Comparison of ENCODE assay signal across 16 cellular contexts in genomic region chr2:197613509-197613987, GRCh38.
A peak's percentile ranks its signal among the peaks of the same experiment; 100 is the strongest.
DNase-seq lines count a peak whose midpoint lies in the region; ATAC-seq and TF ChIP-seq lines count a peak whose summit lies in the region.
"Had no signal": no experiment of that assay in that cellular context is flagged by ENCODE, and none has a peak within 500 bp of the region (broad histone marks: within the 10 kb centered on the region; RNA-seq: fewer than 3 reads in every experiment).

No MANE protein-coding gene starts in this region.

- H3K27ac Mint-ChIP-seq in glutamatergic neuron (ENCODE audit: unreplicated experiment), result no peak overlapping the region
- H3K27ac Mint-ChIP-seq in CD4-positive, alpha-beta T cell, result no peak overlapping the region
- H3K27ac Mint-ChIP-seq: CD8-positive, alpha-beta memory T cell had no signal

- CTCF ChIA-PET in HEK293 (lab: Yijun Ruan, JAX), result no interaction called here
- CTCF ChIA-PET in CD4-positive, alpha-beta T cell (lab: Charles Lee), result no interaction called here

- H3K4me1 Mint-ChIP-seq in glutamatergic neuron (ENCODE audit: low read depth, unreplicated experiment), result no peaks in the 10 kb centered on the region
- peaks cover 11% of the 10 kb centered on the region for H3K4me1 Mint-ChIP-seq in CD4-positive, alpha-beta T cell (ENCODE audit: low read depth)

- no peak for TF ChIP-seq CTCF in HEK293 (tag by site-specific recombination; IDR thresholded peaks at IDR 0.05)
- no peak for TF ChIP-seq CTCF in glutamatergic neuron (IDR thresholded peaks at IDR 0.05; ENCODE audit: partially characterized antibody, unreplicated experiment)
- no peak for TF ChIP-seq CTCF in WERI-Rb-1 (IDR thresholded peaks at IDR 0.05; ENCODE audit: low read depth, low read length)
- no peak for TF ChIP-seq CTCF in CD4-positive, alpha-beta T cell (IDR thresholded peaks at IDR 0.05)

- H3K4me3 ChIP-seq in HEK293 (ENCODE audit: low read depth, low read length) (no peak overlapping the region), WERI-Rb-1 (ENCODE audit: low read depth, low read length) (no peak overlapping the region)
- H3K4me3 ChIP-seq: psoas muscle had no signal

- H3K27ac ChIP-seq in HEK293 (ENCODE audit: extremely low read depth, low read depth, low read length), result no peak overlapping the region
- H3K27ac ChIP-seq in cingulate gyrus (ENCODE audit: low read depth, low read length), result peak overlapping the region; percentile 24
- H3K27ac ChIP-seq in WERI-Rb-1, result no peak overlapping the region
- no peak overlapping the region for H3K27ac ChIP-seq in CD4-positive, alpha-beta T cell (ENCODE audit: low read depth, low read length)
- H3K27ac ChIP-seq: psoas muscle had no signal

- no peaks in the 10 kb centered on the region for H3K36me3 ChIP-seq in HEK293 (ENCODE audit: control insufficient read depth in 2 of 2, insufficient read depth in 1 of 2, low read length in 2 of 2)
- H3K36me3 ChIP-seq in WERI-Rb-1, result no peaks in the 10 kb centered on the region

- POLR2A ChIA-PET in HEK293 (lab: Yijun Ruan, JAX), result interaction anchor here (0.6 to 0.9 kb wide), 2 partner anchors 114 to 160 kb away, joined by 3 to 4 read pairs; partner anchors contain the start of genes COQ10B, HSPD1 and HSPE1
- POLR2A ChIA-PET in CD4-positive, alpha-beta T cell (lab: Charles Lee), result interaction anchor here (1.2 kb wide), 1 partner anchor 98 kb away, joined by 3 read pairs; the partner anchor contains the start of gene MOB4

- H3K4me3 Mint-ChIP-seq in glutamatergic neuron (ENCODE audit: unreplicated experiment), result no peak overlapping the region
- H3K4me3 Mint-ChIP-seq in CD4-positive, alpha-beta T cell, result no peak overlapping the region
- H3K4me3 Mint-ChIP-seq: CD8-positive, alpha-beta memory T cell had no signal

- H3K9me3 Mint-ChIP-seq in glutamatergic neuron (ENCODE audit: unreplicated experiment), result no peaks in the 10 kb centered on the region
- H3K9me3 Mint-ChIP-seq in CD4-positive, alpha-beta T cell, result no peaks in the 10 kb centered on the region

- no peaks in the 10 kb centered on the region for H3K27me3 ChIP-seq in WERI-Rb-1 (ENCODE audit: insufficient read depth, low read depth, severe bottlenecking)
- no peaks in the 10 kb centered on the region for H3K27me3 ChIP-seq in CD4-positive, alpha-beta T cell (ENCODE audit: control insufficient read depth, insufficient read depth, low read length)

- intact Hi-C loops in CD4-positive, alpha-beta T cell (cut with DNase I, micrococcal nuclease), result no loop called here

- DNase-seq in NCI-H2227 treated with DMSO at 0.1 percent for 48 hours (lab: John Stamatoyannopoulos, UW) (peak; percentile 30), pons (ENCODE audit: low spot score) (peak; percentile 59), glutamatergic neuron (no peak), WERI-Rb-1 (no peak), OCI-M1 (lab: John Stamatoyannopoulos, UW) (no peak)
- DNase-seq in CD4-positive, alpha-beta T cell, result no peak
- DNase-seq: activated T-cell treated with anti-CD3 and anti-CD28 coated beads for 4 hours; anterior cingulate cortex; CD8-positive, alpha-beta memory T cell; effector CD4-positive, alpha-beta T cell; GOT3; NCI-H446 treated with DMSO at 0.1 percent for 48 hours; psoas muscle had no signal

- H3K9me3 ChIP-seq in HEK293 (ENCODE audit: control insufficient read depth, insufficient read depth, low read depth, low read length) (no peaks in the 10 kb centered on the region), WERI-Rb-1 (ENCODE audit: severe bottlenecking) (no peaks in the 10 kb centered on the region)
- H3K9me3 ChIP-seq in CD4-positive, alpha-beta T cell (ENCODE audit: control insufficient read depth, low read length), result no peaks in the 10 kb centered on the region
- H3K9me3 ChIP-seq: psoas muscle had no signal

- no peak for ATAC-seq in CD4-positive, alpha-beta T cell (ENCODE audit: poor library complexity)
- ATAC-seq: psoas muscle, Right ventricle myocardium inferior had no signal

- H3K27me3 Mint-ChIP-seq in glutamatergic neuron (ENCODE audit: unreplicated experiment), result no peaks in the 10 kb centered on the region
- no peaks in the 10 kb centered on the region for H3K27me3 Mint-ChIP-seq in CD4-positive, alpha-beta T cell

- H3K4me1 ChIP-seq in HEK293 (ENCODE audit: control insufficient read depth, insufficient read depth, low read length), result peaks cover 14% of the 10 kb centered on the region
- H3K4me1 ChIP-seq: psoas muscle had no signal

- no peaks in the 10 kb centered on the region for H3K36me3 Mint-ChIP-seq in glutamatergic neuron (ENCODE audit: unreplicated experiment)
- no peaks in the 10 kb centered on the region for H3K36me3 Mint-ChIP-seq in CD4-positive, alpha-beta T cell (ENCODE audit: low read depth)
- H3K36me3 Mint-ChIP-seq: CD8-positive, alpha-beta memory T cell had no signal

TF ChIP-seq in HEK293, 187 proteins besides CTCF, POLR2A, EP300 and RAD21 (continues in another document):
- TF ChIP-seq SCRT2 (tag by site-specific recombination; IDR thresholded peaks at IDR 0.05), result peak; percentile 36; the same call in 1 of the 2 replicates
- TF ChIP-seq ZNF335 (tag by site-specific recombination; conservative IDR thresholded peaks at IDR 0.05), result peak; percentile 48
- no peak for TF ChIP-seq ZNF18 (tag by site-specific recombination; IDR thresholded peaks at IDR 0.05)
- TF ChIP-seq ZNF449 (tag by site-specific recombination; IDR thresholded peaks at IDR 0.05), result no peak
- TF ChIP-seq ZBTB17 (tag by site-specific recombination; IDR thresholded peaks at IDR 0.05), result peak; percentile 59; the same call in 1 of the 2 replicates
- TF ChIP-seq ZNF664 (tag by site-specific recombination; IDR thresholded peaks at IDR 0.05), result no peak
- 0 out of 2 replicates have a peak, but pooled peaks have one; percentile 22 for TF ChIP-seq ZNF692 (tag by site-specific recombination; IDR thresholded peaks at IDR 0.05)
- no peak for TF ChIP-seq ZNF391 (tag by site-specific recombination; IDR thresholded peaks at IDR 0.05; ENCODE audit: borderline replicate concordance, low read depth)
- no peak for TF ChIP-seq ZNF341 (tag by site-specific recombination; IDR thresholded peaks at IDR 0.05; ENCODE audit: low read depth)
- 0 out of 2 replicates have a peak, but pooled peaks have one; percentile 33 for TF ChIP-seq ZNF677 (tag by site-specific recombination; IDR thresholded peaks at IDR 0.05)
- no peak for TF ChIP-seq REST (tag by site-specific recombination; IDR thresholded peaks at IDR 0.05)

Comparison
In these comparisons a context has a peak if more than half of its experiments do, and no peak if none do; other contexts are left out.
1. DNase-seq: peak in NCI-H2227 treated with DMSO at 0.1 percent for 48 hours (single experiment) and pons (single experiment); none in glutamatergic neuron (single experiment), WERI-Rb-1 (single experiment), CD4-positive, alpha-beta T cell (0 of 10) and OCI-M1 (single experiment).